ENCODE assay signal across 8 cellular contexts in genomic region chr1:110576441-110576840, GRCh38. TPM values are rescaled to one million over a fixed set of nuclear protein-coding genes. Genes with fewer than 3 reads are reported as not detected.
"Had no signal": no experiment of that assay in that cellular context is flagged by ENCODE, and none has a peak within 500 bp of the region (broad histone marks: within the 10 kb centered on the region; RNA-seq: fewer than 3 reads in every experiment).

No MANE protein-coding gene starts in this region.

- ATAC-seq: GM12878 had no signal

- FAIRE-seq: G401.6, GM12878, GM12891, GM12892, GM18507 had no signal

- H3K4me3 ChIP-seq: GM12878 had no signal

- DNase-seq: GDM1, GF-D8 had no signal

RNA-seq across cellular contexts. Expression of gene KCNA2, which starts 29.7 kb away (rescaled TPM):
- total RNA-seq: G401 had no signal

RNA-seq across cellular contexts. Expression of gene KCNA10, which starts 57.5 kb away (rescaled TPM):
- total RNA-seq: G401, GM12878 had no signal
- polyA plus RNA-seq: GM12878 had no signal
